Comparison of ENCODE assay signal across 10 cellular contexts in genomic region chr10:79155301-79156081, GRCh38.
A peak's percentile ranks its signal among the peaks of the same experiment; 100 is the strongest.
DNase-seq lines count a peak whose midpoint lies in the region; ATAC-seq, FAIRE-seq and TF ChIP-seq lines count a peak whose summit lies in the region.
"Had no signal": no experiment of that assay in that cellular context is flagged by ENCODE, and none has a peak within 500 bp of the region (broad histone marks: within the 10 kb centered on the region; RNA-seq: fewer than 3 reads in every experiment).

No MANE protein-coding gene starts in this region.

- H3K36me3 ChIP-seq in Panc1 (ENCODE audit: control insufficient read depth, insufficient read depth, low read length) (no peaks in the 10 kb centered on the region), gastrocnemius medialis (no peaks in the 10 kb centered on the region)

- intact Hi-C loops in Panc1 (cut with micrococcal nuclease; ENCODE audit: unreplicated experiment), result no loop called here
- intact Hi-C loops in gastrocnemius medialis (cut with DNase I; ENCODE audit: low total_unique reads), result loop anchor here (5.0 to 10.0 kb wide), 3 partner anchors 37 to 289 kb away; partner anchors contain the start of gene ZCCHC24

- H3K27me3 ChIP-seq in Panc1 (ENCODE audit: control insufficient read depth, insufficient read depth, low read length), result no peaks in the 10 kb centered on the region
- H3K27me3 ChIP-seq in gastrocnemius medialis, result no peaks in the 10 kb centered on the region

- TF ChIP-seq POLR2A in gastrocnemius medialis (IDR thresholded peaks at IDR 0.05) (no peak), GM12892 (IDR thresholded peaks at IDR 0.05; ENCODE audit: low read depth, low read length) (no peak)

- POLR2A ChIA-PET in Panc1 (lab: Charles Lee), result no interaction called here

- H3K4me1 ChIP-seq in Panc1 (ENCODE audit: control insufficient read depth, insufficient read depth, low read length), result peaks cover 80% of the 10 kb centered on the region
- peaks cover 80 to 100% of the 10 kb centered on the region in 2 donors for H3K4me1 ChIP-seq in gastrocnemius medialis

- CTCF ChIA-PET in Panc1 (lab: Charles Lee), result interaction anchor here (0.6 kb wide), 1 partner anchor 42 kb away, joined by 3 read pairs; no protein-coding TSS in a partner anchor

- H3K9me3 ChIP-seq in Panc1 (ENCODE audit: control insufficient read depth, insufficient read depth, low read depth, low read length) (no peaks in the 10 kb centered on the region), gastrocnemius medialis (no peaks in the 10 kb centered on the region)

- TF ChIP-seq CTCF in GM12864 (IDR thresholded peaks at IDR 0.05; ENCODE audit: low read depth, low read length, missing control alignments), result peak; percentile 20
- no peak for TF ChIP-seq CTCF in Panc1 (IDR thresholded peaks at IDR 0.05)
- TF ChIP-seq CTCF in fibroblast of mammary gland (conservative IDR thresholded peaks at IDR 0.05; ENCODE audit: control insufficient read depth, insufficient read depth, low read depth, low read length), result no peak
- no peak for TF ChIP-seq CTCF in gastrocnemius medialis (IDR thresholded peaks at IDR 0.05 in 4 of 5, conservative IDR thresholded peaks at IDR 0.05 in 1 of 5)

- no peak for FAIRE-seq in GM12892 (lab: Jason Lieb, UNC)

- DNase-seq in GM12864 (ENCODE audit: low read depth) (no peak), Panc1 (ENCODE audit: low read depth, low spot score) (no peak), fibroblast of mammary gland (ENCODE audit: low read depth) (peak; percentile 67), gastrocnemius medialis (no peak), GM12892 (ENCODE audit: insufficient read length) (no peak), NCI-H2029 treated with DMSO at 0.1 percent for 48 hours (lab: John Stamatoyannopoulos, UW) (no peak)
- DNase-seq in activated CD8-positive, alpha-beta memory T cell treated with anti-CD3 and anti-CD28 coated beads, Interleukin-2, amount 50 U/mL, for 4 hours, result no peak
- DNase-seq: activated T-cell treated with anti-CD3 and anti-CD28 coated beads, Interleukin-2, amount 50 U/mL, for 4 hours; NK-92 treated with Interleukin-12 subunit alpha and Interleukin-12 subunit beta, amount 100 ng/mL, for 24 hours had no signal

- in situ Hi-C loops in Panc1 (cut with HindIII; ENCODE audit: low pct_unique_long_range_greater_than_20kb, low sequenced_read_pairs), result no loop called here
- in situ Hi-C loops in gastrocnemius medialis (cut with MboI; ENCODE audit: low sequenced_read_pairs in 4 of 4), result loop anchor here in 1 of 4 donors (10.0 kb wide), 1 partner anchor 71 kb away; no protein-coding TSS in a partner anchor

- 0 out of 2 replicates have a peak, but pooled peaks have one; percentile 1 for ATAC-seq in Panc1
- no peak for ATAC-seq in gastrocnemius medialis
- ATAC-seq in GM21381 (IDR thresholded peaks at IDR 0.05; ENCODE audit: unreplicated experiment), result no peak
- ATAC-seq: activated T-cell treated with anti-CD3 and anti-CD28 coated beads, Interleukin-2, amount 50 U/mL, for 4 hours had no signal

- H3K27ac ChIP-seq in Panc1 (ENCODE audit: low read length) (peak overlapping the region; percentile 85), gastrocnemius medialis (peak overlapping the region; percentile 86 to 92 (median 88))

- H3K4me3 ChIP-seq in GM12864 (ENCODE audit: low read depth, low read length) (no peak overlapping the region), Panc1 (ENCODE audit: low read depth in 2 of 2, low read length in 2 of 2) (no peak overlapping the region), fibroblast of mammary gland (ENCODE audit: control insufficient read depth, low read depth, low read length) (no peak overlapping the region), gastrocnemius medialis (no peak overlapping the region)

- BruUV-seq in Panc1 (replicated peaks; lab: Mats Ljungman, UMichigan), result no TSS peak
